In genomic region chr19:42254850-42255765, GRCh38 we compare ENCODE assay signal across 8 cellular contexts. TPM values are rescaled to one million over a fixed set of nuclear protein-coding genes. Genes with fewer than 3 reads are reported as not detected.
DNase-seq lines count a peak whose midpoint lies in the region; ATAC-seq and TF ChIP-seq lines count a peak whose summit lies in the region.

ERF (minus strand) TSS chr19:42255128; CDS start chr19:42254999, 129 bp downstream.

- H2AFZ ChIP-seq in trophoblast cell (ENCODE audit: insufficient read depth, low read length, poor library complexity), result peak within 1 kb of the TSS; percentile 53

- intact Hi-C loops in Right ventricle myocardium superior (cut with DNase I) (no loop called here), tibial artery (cut with DNase I; ENCODE audit: low total_unique reads) (loop anchor here (1.0 kb wide), 1 partner anchor 13 kb away; no protein-coding TSS in a partner anchor)

- peak; percentile 96 for DNase-seq in Daoy (ENCODE audit: low read depth)
- DNase-seq in HAP-1 (ENCODE audit: low spot score in 2 of 2), result peak; percentile 81 to 95
- DNase-seq in NCI-H1048 (lab: John Stamatoyannopoulos, UW), result peak; percentile 70
- peak; percentile 91 for DNase-seq in SW480 (ENCODE audit: low spot score)
- DNase-seq in activated naive CD8-positive, alpha-beta T cell treated with anti-CD3 and anti-CD28 coated beads, Interleukin-2, amount 50 U/mL, for 16 hours (ENCODE audit: low read depth, low spot score), result peak; percentile 79
- DNase-seq in Right ventricle myocardium superior, result peak; percentile 97
- DNase-seq in trophoblast cell, result peak; percentile 91 to 97
- peak; percentile 94 to 97 for DNase-seq in tibial artery

- H2BK12ac ChIP-seq in trophoblast cell (ENCODE audit: low read length), result peak within 1 kb of the TSS; percentile 84

- peak within 1 kb of the TSS; percentile 95 for H3K4me2 ChIP-seq in trophoblast cell (ENCODE audit: low read length)

- peak within 1 kb of the TSS; percentile 87 for H4K8ac ChIP-seq in trophoblast cell (ENCODE audit: low read depth, low read length)

- peak within 1 kb of the TSS; percentile 97 for H2BK120ac ChIP-seq in trophoblast cell (ENCODE audit: insufficient read depth, low read length, poor library complexity)

- H3K36me3 ChIP-seq in HAP-1 (replicated peaks) (peaks cover 9% of the 10 kb centered on the region), trophoblast cell (ENCODE audit: control insufficient read depth in 1 of 2, insufficient read depth in 2 of 2, low read length in 2 of 2) (peaks cover 7 to 18% of the 10 kb centered on the region in 2 experiments), tibial artery (peaks cover 0 to 3% (median 2%) of the 10 kb centered on the region in 3 donors)

- H3K4ac ChIP-seq in trophoblast cell (ENCODE audit: low read depth, low read length), result peak within 1 kb of the TSS; percentile 100

- peak within 1 kb of the TSS; percentile 98 for H4K91ac ChIP-seq in trophoblast cell (ENCODE audit: low read depth, low read length)

- TF ChIP-seq CTCF in tibial artery (IDR thresholded peaks at IDR 0.05), result peak in 1 of 2 experiments; percentile 11

- peaks cover 31% of the 10 kb centered on the region for H3K79me1 ChIP-seq in trophoblast cell (ENCODE audit: low read length)

- H3K23ac ChIP-seq in trophoblast cell (ENCODE audit: low read length), result no peak within 1 kb of the TSS

- peak within 1 kb of the TSS; percentile 100 for H2AK5ac ChIP-seq in trophoblast cell (ENCODE audit: low read length)

- WGBS in trophoblast cell (ENCODE audit: extremely low coverage, insufficient coverage, insufficient read length), result no CpG with 5 or more reads among the region's 75 CpGs

- peaks cover 20% of the 10 kb centered on the region for H3K4me1 ChIP-seq in HAP-1
- peaks cover 18 to 23% of the 10 kb centered on the region in 2 experiments for H3K4me1 ChIP-seq in trophoblast cell (ENCODE audit: control insufficient read depth in 1 of 2, insufficient read depth in 2 of 2, low read length in 2 of 2)
- peaks cover 0 to 43% (median 39%) of the 10 kb centered on the region in 4 donors for H3K4me1 ChIP-seq in tibial artery

- peak within 1 kb of the TSS; percentile 100 for H3K18ac ChIP-seq in trophoblast cell (ENCODE audit: low read length)

- no peaks in the 10 kb centered on the region for H3K27me3 ChIP-seq in HAP-1 (ENCODE audit: low read depth)
- H3K27me3 ChIP-seq in trophoblast cell (ENCODE audit: insufficient read depth, low read length), result no peaks in the 10 kb centered on the region
- H3K27me3 ChIP-seq in tibial artery, result no peaks in the 10 kb centered on the region

- H3K79me2 ChIP-seq in trophoblast cell (ENCODE audit: control insufficient read depth, insufficient read depth, low read length, poor library complexity), result peaks cover 32% of the 10 kb centered on the region

- H3K4me3 ChIP-seq in HAP-1, result peak within 1 kb of the TSS; percentile 94
- peak within 1 kb of the TSS; percentile 99 for H3K4me3 ChIP-seq in trophoblast cell (ENCODE audit: low read depth, low read length)
- peak within 1 kb of the TSS; percentile 85 to 97 for H3K4me3 ChIP-seq in tibial artery

- H2BK5ac ChIP-seq in trophoblast cell (ENCODE audit: low read depth, low read length, poor library complexity), result peak within 1 kb of the TSS; percentile 99

- H3K27ac ChIP-seq in trophoblast cell (ENCODE audit: low read depth, low read length), result peak within 1 kb of the TSS; percentile 96
- peak within 1 kb of the TSS; percentile 99 for H3K27ac ChIP-seq in tibial artery

- H3K14ac ChIP-seq in trophoblast cell (ENCODE audit: low read length), result peak within 1 kb of the TSS; percentile 99

- ATAC-seq in Right ventricle myocardium superior (ENCODE audit: poor library complexity), result peak; percentile 82

- no peaks in the 10 kb centered on the region for H3K9me3 ChIP-seq in HAP-1
- H3K9me3 ChIP-seq in trophoblast cell (ENCODE audit: insufficient read depth, low read depth, low read length), result no peaks in the 10 kb centered on the region
- no peaks in the 10 kb centered on the region for H3K9me3 ChIP-seq in tibial artery

- in situ Hi-C loops in HAP-1 (cut with MboI; ENCODE audit: low sequenced_read_pairs), result no loop called here

- H4K12ac ChIP-seq in trophoblast cell (ENCODE audit: low read depth, low read length), result peak within 1 kb of the TSS; percentile 97

- H3K9ac ChIP-seq in trophoblast cell (ENCODE audit: low read length), result peak within 1 kb of the TSS; percentile 95

RNA-seq across cellular contexts. Expression of gene ERF, which starts in this region (rescaled TPM):
- 23.8 and 30.8 TPM in 2 replicates for total RNA-seq in Daoy (2014; rRNA removed; shearing (Covaris generic))
- 42.1 TPM for total RNA-seq in Right ventricle myocardium superior
- 49.3 and 50.2 TPM in 2 replicates for polyA plus RNA-seq in trophoblast cell (2013)

Comparison
In these comparisons a context has a peak if more than half of its experiments do, and no peak if none do; other contexts are left out.
1. Peak in every context shown above with its lines: DNase-seq, ATAC-seq, H3K4me3 ChIP-seq and H3K27ac ChIP-seq.